28 cellular contexts compared by ENCODE assay signal in the genomic region with DNA sequence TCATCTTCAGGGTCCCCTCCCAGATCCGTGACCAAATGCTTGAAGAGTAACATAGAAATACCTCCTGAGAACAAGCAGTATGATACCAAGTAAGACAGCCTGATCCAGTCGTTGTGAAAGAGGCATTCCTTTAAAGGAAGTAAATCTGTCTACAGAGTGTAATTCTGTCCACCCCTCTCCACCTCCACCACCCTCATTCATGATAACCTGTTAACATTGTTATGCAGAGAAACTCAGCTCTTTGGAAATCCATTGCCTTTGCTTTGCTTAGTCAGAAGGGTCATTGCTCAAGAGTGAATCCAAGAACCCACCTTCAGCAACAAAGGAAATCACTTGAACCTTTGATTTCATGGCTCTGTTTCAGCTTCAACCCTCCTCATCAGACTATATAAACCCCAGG.
"Had no signal": no experiment of that assay in that cellular context is flagged by ENCODE, and none has a peak within 500 bp of the region (broad histone marks: within the 10 kb centered on the region; RNA-seq: fewer than 3 reads in every experiment).

No MANE protein-coding gene starts in this region.

- DNase-seq: colonic mucosa; effector CD8-positive, alpha-beta T cell; endodermal cell; hypothalamus; immature natural killer cell; islet precursor cell; left ventricle myocardium superior; lower lobe of right lung; mucosa of descending colon; naive B cell; pancreas; retina; stimulated activated CD4-positive, alpha-beta T cell treated with anti-CD3 and anti-CD28 coated beads, Interleukin-2, amount 100 ng/mL, for 24 hours; stimulated activated CD4-positive, alpha-beta T cell treated with anti-CD3 and anti-CD28 coated beads, Interleukin-4, amount 100 ng/mL, for 24 hours; stimulated activated naive CD8-positive, alpha-beta T cell treated with anti-CD3 and anti-CD28 coated beads, Interleukin-15, Interleukin-2, amounts not matched to agents 100 U/mL and 50 U/mL, for 24 hours; substantia nigra; testis; tibial artery; upper lobe of left lung; uterus had no signal

- FAIRE-seq: frontal cortex, pancreas had no signal

- H3K27ac ChIP-seq: colonic mucosa, esophagus muscularis mucosa, lower lobe of right lung, neutrophil, pancreas, testis, tibial artery, upper lobe of left lung, uterus had no signal

- H3K4me3 ChIP-seq: colonic mucosa, esophagus muscularis mucosa, lower lobe of right lung, mucosa of descending colon, pancreas, testis, tibial artery, upper lobe of left lung, uterus had no signal

- H3K9me3 ChIP-seq: colonic mucosa, esophagus muscularis mucosa, lower lobe of right lung, mucosa of descending colon, neutrophil, pancreas, testis, tibial artery, upper lobe of left lung, uterus had no signal

- H3K9me3 Mint-ChIP-seq: dendritic cell treated with granulocyte-macrophage colony-stimulating factor and Interleukin-4, amounts not matched to agents 40 ng/mL and 50 ng/mL, for 4 days; endodermal cell; memory B cell; natural killer cell treated with Interleukin-12 subunit alpha and Interleukin-12 subunit beta and Interleukin-15 and Interleukin-18, amount 100 ng/mL, for 72 hours; neural crest cell had no signal

- H3K4me1 Mint-ChIP-seq: endodermal cell; immature natural killer cell; memory B cell; naive B cell; neural crest cell; stimulated activated effector memory CD8-positive, alpha-beta T cell treated with anti-CD3 and anti-CD28 coated beads, Interleukin-12 subunit alpha, Interleukin-12 subunit beta, amount 100 ng/mL, for 72 hours had no signal

- H3K4me1 ChIP-seq: colonic mucosa, esophagus muscularis mucosa, lower lobe of right lung, pancreas, testis, tibial artery, upper lobe of left lung, uterus had no signal

- H3K27me3 ChIP-seq: colonic mucosa, esophagus muscularis mucosa, pancreas, testis, upper lobe of left lung had no signal

- H3K36me3 ChIP-seq: colonic mucosa, esophagus muscularis mucosa, lower lobe of right lung, neutrophil, pancreas, tibial artery, upper lobe of left lung, uterus had no signal

- H3K4me3 Mint-ChIP-seq: dendritic cell treated with granulocyte-macrophage colony-stimulating factor and Interleukin-4, amounts not matched to agents 40 ng/mL and 50 ng/mL, for 4 days; endodermal cell; immature natural killer cell; memory B cell; naive B cell; natural killer cell treated with Interleukin-12 subunit alpha and Interleukin-12 subunit beta and Interleukin-15 and Interleukin-18, amount 100 ng/mL, for 72 hours; neural crest cell; stimulated activated effector memory CD8-positive, alpha-beta T cell treated with anti-CD3 and anti-CD28 coated beads, Interleukin-12 subunit alpha, Interleukin-12 subunit beta, amount 100 ng/mL, for 72 hours had no signal

- H3K27me3 Mint-ChIP-seq: dendritic cell treated with granulocyte-macrophage colony-stimulating factor and Interleukin-4, amounts not matched to agents 40 ng/mL and 50 ng/mL, for 4 days; naive B cell had no signal

- H3K36me3 Mint-ChIP-seq: immature natural killer cell; memory B cell; naive B cell; natural killer cell treated with Interleukin-12 subunit alpha and Interleukin-12 subunit beta and Interleukin-15 and Interleukin-18, amount 100 ng/mL, for 72 hours; stimulated activated effector memory CD8-positive, alpha-beta T cell treated with anti-CD3 and anti-CD28 coated beads, Interleukin-12 subunit alpha, Interleukin-12 subunit beta, amount 100 ng/mL, for 72 hours had no signal

- H3K27ac Mint-ChIP-seq: dendritic cell treated with granulocyte-macrophage colony-stimulating factor and Interleukin-4, amounts not matched to agents 40 ng/mL and 50 ng/mL, for 4 days; endodermal cell; immature natural killer cell; memory B cell; natural killer cell treated with Interleukin-12 subunit alpha and Interleukin-12 subunit beta and Interleukin-15 and Interleukin-18, amount 100 ng/mL, for 72 hours; stimulated activated effector memory CD8-positive, alpha-beta T cell treated with anti-CD3 and anti-CD28 coated beads, Interleukin-12 subunit alpha, Interleukin-12 subunit beta, amount 100 ng/mL, for 72 hours had no signal
